Comparison of ENCODE assay signal across 8 cellular contexts in genomic region chr20:49775229-49775693, GRCh38. TPM values are rescaled to one million over a fixed set of nuclear protein-coding genes. Genes with fewer than 3 reads are reported as not detected.
DNase-seq lines count a peak whose midpoint lies in the region; ATAC-seq, FAIRE-seq and TF ChIP-seq lines count a peak whose summit lies in the region.

No MANE protein-coding gene starts in this region.

- peaks cover 12 to 57% (median 40%) of the 10 kb centered on the region in 10 experiments; a peak in 19 of 20 replicates for H3K4me1 ChIP-seq in BLaER1 treated with 17β-estradiol and CSF1 and Interleukin-3, amounts not matched to agents 10 nM and 100 nM
- H3K4me1 ChIP-seq in colonic mucosa: no peaks in the 10 kb centered on the region
- peaks cover 49% of the 10 kb centered on the region for H3K4me1 ChIP-seq in mucosa of stomach (ENCODE audit: control insufficient read depth, insufficient read depth, low read length)

- ATAC-seq in GM21619 (IDR thresholded peaks at IDR 0.05; ENCODE audit: unreplicated experiment) (no peak), GM21528 (IDR thresholded peaks at IDR 0.05; ENCODE audit: low FRiP score, unreplicated experiment) (no peak)

- DNase-seq in NCI-H1092 (lab: John Stamatoyannopoulos, UW): peak; percentile 11
- peak; percentile 67 for DNase-seq in colonic mucosa
- no peak for DNase-seq in D721Med (ENCODE audit: insufficient read length, low spot score)
- DNase-seq in NCI-H2171 (lab: John Stamatoyannopoulos, UW): no peak

- H3K4me3 ChIP-seq in BLaER1 treated with 17β-estradiol and CSF1 and Interleukin-3, amounts not matched to agents 10 nM and 100 nM: no peak overlapping the region
- no peak overlapping the region for H3K4me3 ChIP-seq in colonic mucosa
- no peak overlapping the region for H3K4me3 ChIP-seq in mucosa of stomach (ENCODE audit: low read length)

- H4K20me1 ChIP-seq in BLaER1 treated with 17β-estradiol and CSF1 and Interleukin-3, amounts not matched to agents 10 nM and 100 nM: no peaks in the 10 kb centered on the region

- H3K9me3 ChIP-seq in BLaER1 treated with 17β-estradiol and CSF1 and Interleukin-3, amounts not matched to agents 10 nM and 100 nM (replicated peaks in 1 of 11): no peaks in the 10 kb centered on the region
- no peaks in the 10 kb centered on the region for H3K9me3 ChIP-seq in colonic mucosa
- H3K9me3 ChIP-seq in mucosa of stomach (ENCODE audit: control insufficient read depth, low read length): no peaks in the 10 kb centered on the region

- intact Hi-C loops in colonic mucosa (cut with DNase I): no loop called here

- H3K9ac ChIP-seq in BLaER1 treated with 17β-estradiol and CSF1 and Interleukin-3, amounts not matched to agents 10 nM and 100 nM: no peak overlapping the region
- peak overlapping the region in 1 of 2 donors; percentile 26 for H3K9ac ChIP-seq in colonic mucosa (ENCODE audit: low read depth in 2 of 2, low read length in 2 of 2)
- peak overlapping the region; percentile 55 for H3K9ac ChIP-seq in mucosa of stomach (ENCODE audit: low read length)

- no peak for FAIRE-seq in D721Med (lab: Jason Lieb, UNC)

- peak overlapping the region in 9 of 11 experiments; percentile 20 to 88 (median 51); a peak in 13 of 22 replicates for H3K4me2 ChIP-seq in BLaER1 treated with 17β-estradiol and CSF1 and Interleukin-3, amounts not matched to agents 10 nM and 100 nM

- no peaks in the 10 kb centered on the region for H3K36me3 ChIP-seq in BLaER1 treated with 17β-estradiol and CSF1 and Interleukin-3, amounts not matched to agents 10 nM and 100 nM
- H3K36me3 ChIP-seq in colonic mucosa (no peaks in the 10 kb centered on the region), mucosa of stomach (ENCODE audit: control insufficient read depth, insufficient read depth, low read length) (no peaks in the 10 kb centered on the region)

- peaks cover 0 to 7% (median 3%) of the 10 kb centered on the region in 11 experiments; a peak in 2 of 22 replicates for H3K27me3 ChIP-seq in BLaER1 treated with 17β-estradiol and CSF1 and Interleukin-3, amounts not matched to agents 10 nM and 100 nM
- no peaks in the 10 kb centered on the region for H3K27me3 ChIP-seq in colonic mucosa
- H3K27me3 ChIP-seq in mucosa of stomach (ENCODE audit: control insufficient read depth, insufficient read depth, low read length): no peaks in the 10 kb centered on the region

- TF ChIP-seq CTCF in colonic mucosa (IDR thresholded peaks at IDR 0.05) (no peak), D721Med (IDR thresholded peaks at IDR 0.05; ENCODE audit: insufficient read depth, missing control alignments) (no peak)

- H3K27ac ChIP-seq in BLaER1 treated with 17β-estradiol and CSF1 and Interleukin-3, amounts not matched to agents 10 nM and 100 nM: peak overlapping the region in 3 of 11 experiments; percentile 0 to 46 (median 17); a peak in 3 of 22 replicates
- H3K27ac ChIP-seq in colonic mucosa: peak overlapping the region; percentile 18

RNA-seq across cellular contexts. Expression of gene SLC9A8, which starts 37.4 kb away (rescaled TPM):
- 10 to 100 TPM in 1 of 2 donors, 1 to 10 TPM in 1; 6.0 to 11.1 TPM for total RNA-seq in colonic mucosa

Comparison
In these comparisons a context has a peak if more than half of its experiments do, and no peak if none do; other contexts are left out.
1. DNase-seq: peak in NCI-H1092 (single experiment) and colonic mucosa (single experiment); none in D721Med (single experiment) and NCI-H2171 (single experiment).